7 cellular contexts compared by ENCODE assay signal in the genomic region with DNA sequence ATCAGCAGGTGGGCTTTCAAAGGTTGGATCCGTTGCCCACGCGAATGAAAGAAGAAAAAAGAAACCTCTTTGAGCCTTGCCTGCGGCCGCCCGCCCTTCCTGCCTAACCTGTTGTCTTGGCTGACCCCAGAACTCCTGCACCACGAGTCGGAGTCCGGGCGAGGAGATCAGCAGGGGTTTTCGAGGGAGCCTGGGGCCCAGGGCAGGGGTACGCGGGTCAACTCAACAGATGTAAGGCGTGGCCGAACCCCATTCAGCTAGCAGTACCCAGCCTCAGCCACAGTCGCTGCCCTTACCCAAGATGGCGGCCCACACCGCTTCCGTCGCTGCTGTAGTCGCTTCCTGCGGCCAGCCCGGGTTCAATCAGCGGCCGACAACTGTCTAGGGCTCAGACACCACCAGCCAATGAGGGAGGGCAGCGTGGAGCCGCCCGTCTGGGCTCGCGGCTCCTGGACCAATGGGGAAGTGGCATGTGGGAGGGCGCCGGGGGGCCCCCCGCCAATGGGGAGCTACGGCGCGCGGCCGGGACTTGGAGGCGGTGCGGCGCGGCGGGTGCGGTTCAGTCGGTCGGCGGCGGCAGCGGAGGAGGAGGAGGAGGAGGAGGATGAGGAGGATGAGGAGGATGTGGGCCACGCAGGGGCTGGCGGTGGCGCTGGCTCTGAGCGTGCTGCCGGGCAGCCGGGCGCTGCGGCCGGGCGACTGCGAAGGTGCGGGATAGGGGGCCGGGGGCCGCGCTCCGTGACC. TPM values are rescaled to one million over a fixed set of nuclear protein-coding genes. Genes with fewer than 3 reads are reported as not detected.
A peak's percentile ranks its signal among the peaks of the same experiment; 100 is the strongest.
DNase-seq lines count a peak whose midpoint lies in the region; ATAC-seq lines count a peak whose summit lies in the region.

Gene MANF, plus strand, starts transcription at position 562 of the 744 bp plus-strand sequence. Its CDS starts 52 bp downstream, at position 614.

- DNase-seq in NCI-H2081 (lab: John Stamatoyannopoulos, UW) = peak; percentile 88 to 95
- peak; percentile 96 for DNase-seq in T1000 (lab: John Stamatoyannopoulos, UW)
- peak; percentile 100 for DNase-seq in astrocyte of the hippocampus (ENCODE audit: low read depth, low spot score)
- peak; percentile 100 for DNase-seq in hepatic stellate cell (ENCODE audit: low spot score)
- peak; percentile 93 for DNase-seq in renal cortical epithelial cell (ENCODE audit: low read depth)

- ATAC-seq in GM18508 (IDR thresholded peaks at IDR 0.05; ENCODE audit: insufficient read depth, unreplicated experiment) (peak; percentile 69), HG03025 (IDR thresholded peaks at IDR 0.05; ENCODE audit: low FRiP score, unreplicated experiment) (peak; percentile 96)

RNA-seq across cellular contexts. Expression of gene MANF, which starts in this region (rescaled TPM):
- total RNA-seq in renal cortical epithelial cell = 51.6 and 201 TPM in 2 replicates

Comparison
In these comparisons a context has a peak if more than half of its experiments do, and no peak if none do; other contexts are left out.
1. Peak in every context shown above with its lines: DNase-seq and ATAC-seq.